ENCODE assay signal across 1 cellular context in genomic region chr9:113387560-113388230, GRCh38.
A peak's percentile ranks its signal among the peaks of the same experiment; 100 is the strongest.
TF ChIP-seq lines count a peak whose summit lies in the region.

No MANE protein-coding gene starts in this region.

TF ChIP-seq in HepG2, 621 proteins besides CTCF, POLR2A, EP300 and RAD21 (continued from another document and continues in another):
- TF ChIP-seq ZXDC (CRISPR knock-in tag; IDR thresholded peaks at IDR 0.05) = no peak
- 0 out of 2 replicates have a peak, but pooled peaks have one; percentile 55 for TF ChIP-seq POGZ (CRISPR knock-in tag; IDR thresholded peaks at IDR 0.05)
- no peak for TF ChIP-seq ATAD3A (CRISPR knock-in tag; IDR thresholded peaks at IDR 0.05)
- TF ChIP-seq SMAD3 (CRISPR knock-in tag; IDR thresholded peaks at IDR 0.05) = no peak
- peak; percentile 78 for TF ChIP-seq ZNF224 (CRISPR knock-in tag; IDR thresholded peaks at IDR 0.05)
- no peak for TF ChIP-seq BRF2 (CRISPR knock-in tag; IDR thresholded peaks at IDR 0.05)
- no peak for TF ChIP-seq MEF2D (CRISPR knock-in tag; IDR thresholded peaks at IDR 0.05)
- no peak for TF ChIP-seq BATF2 (CRISPR knock-in tag; IDR thresholded peaks at IDR 0.05)
- TF ChIP-seq ZNF879 (CRISPR knock-in tag; IDR thresholded peaks at IDR 0.05) = 0 out of 2 replicates have a peak, but pooled peaks have one; percentile 44
- no peak for TF ChIP-seq NFE2L1 (CRISPR knock-in tag; IDR thresholded peaks at IDR 0.05; ENCODE audit: borderline replicate concordance)
- no peak for TF ChIP-seq ZNF253 (CRISPR knock-in tag; IDR thresholded peaks at IDR 0.05; ENCODE audit: borderline replicate concordance)
- TF ChIP-seq RFX1 (IDR thresholded peaks at IDR 0.05) = no peak
- TF ChIP-seq, protein P1, sequence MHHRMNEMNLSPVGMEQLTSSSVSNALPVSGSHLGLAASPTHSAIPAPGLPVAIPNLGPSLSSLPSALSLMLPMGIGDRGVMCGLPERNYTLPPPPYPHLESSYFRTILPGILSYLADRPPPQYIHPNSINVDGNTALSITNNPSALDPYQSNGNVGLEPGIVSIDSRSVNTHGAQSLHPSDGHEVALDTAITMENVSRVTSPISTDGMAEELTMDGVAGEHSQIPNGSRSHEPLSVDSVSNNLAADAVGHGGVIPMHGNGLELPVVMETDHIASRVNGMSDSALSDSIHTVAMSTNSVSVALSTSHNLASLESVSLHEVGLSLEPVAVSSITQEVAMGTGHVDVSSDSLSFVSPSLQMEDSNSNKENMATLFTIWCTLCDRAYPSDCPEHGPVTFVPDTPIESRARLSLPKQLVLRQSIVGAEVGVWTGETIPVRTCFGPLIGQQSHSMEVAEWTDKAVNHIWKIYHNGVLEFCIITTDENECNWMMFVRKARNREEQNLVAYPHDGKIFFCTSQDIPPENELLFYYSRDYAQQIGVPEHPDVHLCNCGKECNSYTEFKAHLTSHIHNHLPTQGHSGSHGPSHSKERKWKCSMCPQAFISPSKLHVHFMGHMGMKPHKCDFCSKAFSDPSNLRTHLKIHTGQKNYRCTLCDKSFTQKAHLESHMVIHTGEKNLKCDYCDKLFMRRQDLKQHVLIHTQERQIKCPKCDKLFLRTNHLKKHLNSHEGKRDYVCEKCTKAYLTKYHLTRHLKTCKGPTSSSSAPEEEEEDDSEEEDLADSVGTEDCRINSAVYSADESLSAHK (CRISPR knock-in tag; IDR thresholded peaks at IDR 0.05; ENCODE audit: borderline replicate concordance) = no peak
- no peak for TF ChIP-seq DNMT1 (CRISPR knock-in tag; IDR thresholded peaks at IDR 0.05)
- TF ChIP-seq ZNF24 (IDR thresholded peaks at IDR 0.05) = no peak
- no peak for TF ChIP-seq CERS6 (CRISPR knock-in tag; IDR thresholded peaks at IDR 0.05)
- peak; percentile 74 for TF ChIP-seq BORCS8-MEF2B (CRISPR knock-in tag; IDR thresholded peaks at IDR 0.05)
- TF ChIP-seq ZNF136 (CRISPR knock-in tag; IDR thresholded peaks at IDR 0.05; ENCODE audit: low read depth) = no peak
- no peak for TF ChIP-seq ZBTB7B (CRISPR knock-in tag; IDR thresholded peaks at IDR 0.05)
- no peak for TF ChIP-seq MAZ (IDR thresholded peaks at IDR 0.05; ENCODE audit: borderline replicate concordance, low read depth, low read length)
- no peak; the same call in 1 of the 2 replicates for TF ChIP-seq MAZ (CRISPR knock-in tag; IDR thresholded peaks at IDR 0.05; ENCODE audit: low read depth)
- no peak for TF ChIP-seq ZNF382 (CRISPR knock-in tag; IDR thresholded peaks at IDR 0.05; ENCODE audit: borderline replicate concordance)
- TF ChIP-seq MAF1 (CRISPR knock-in tag; IDR thresholded peaks at IDR 0.05; ENCODE audit: borderline replicate concordance) = no peak
- TF ChIP-seq TFDP2 (CRISPR knock-in tag; IDR thresholded peaks at IDR 0.05) = peak; percentile 30; the same call in 1 of the 2 replicates
- peak; percentile 32; the same call in 1 of the 2 replicates for TF ChIP-seq ATF7-NPFF (CRISPR knock-in tag; IDR thresholded peaks at IDR 0.05; ENCODE audit: low read depth)
- TF ChIP-seq TFDP1 (CRISPR knock-in tag; IDR thresholded peaks at IDR 0.05; ENCODE audit: borderline replicate concordance) = peak; percentile 46; the same call in 1 of the 2 replicates
- TF ChIP-seq KLF13 (CRISPR knock-in tag; IDR thresholded peaks at IDR 0.05) = no peak
- no peak for TF ChIP-seq CENPX (CRISPR knock-in tag; IDR thresholded peaks at IDR 0.05)
- TF ChIP-seq ZNF276 (CRISPR knock-in tag; IDR thresholded peaks at IDR 0.05; ENCODE audit: low read depth) = no peak
- peak; percentile 60 for TF ChIP-seq MXD3 (CRISPR knock-in tag; IDR thresholded peaks at IDR 0.05)
- no peak for TF ChIP-seq ZNF781 (CRISPR knock-in tag; IDR thresholded peaks at IDR 0.05; ENCODE audit: borderline replicate concordance, not compliant biosample characterization)
- TF ChIP-seq ADNP (CRISPR knock-in tag; IDR thresholded peaks at IDR 0.05) = no peak
- TF ChIP-seq ZNF275 (CRISPR knock-in tag; IDR thresholded peaks at IDR 0.05; ENCODE audit: borderline replicate concordance) = no peak
- no peak for TF ChIP-seq GATAD1 (CRISPR knock-in tag; IDR thresholded peaks at IDR 0.05)
- 0 out of 2 replicates have a peak, but pooled peaks have one; percentile 20 for TF ChIP-seq ZKSCAN8 (CRISPR knock-in tag; IDR thresholded peaks at IDR 0.05; ENCODE audit: borderline replicate concordance)
- TF ChIP-seq ZMYM4 (CRISPR knock-in tag; IDR thresholded peaks at IDR 0.05) = peak; percentile 67
- TF ChIP-seq ZNF264 (CRISPR knock-in tag; IDR thresholded peaks at IDR 0.05) = no peak
- no peak; the same call in 1 of the 2 replicates for TF ChIP-seq ZBTB38 (CRISPR knock-in tag; IDR thresholded peaks at IDR 0.05)
- TF ChIP-seq RBAK (CRISPR knock-in tag; IDR thresholded peaks at IDR 0.05) = no peak
- TF ChIP-seq NPAS2 (CRISPR knock-in tag; IDR thresholded peaks at IDR 0.05; ENCODE audit: borderline replicate concordance) = no peak
- TF ChIP-seq, protein P2, sequence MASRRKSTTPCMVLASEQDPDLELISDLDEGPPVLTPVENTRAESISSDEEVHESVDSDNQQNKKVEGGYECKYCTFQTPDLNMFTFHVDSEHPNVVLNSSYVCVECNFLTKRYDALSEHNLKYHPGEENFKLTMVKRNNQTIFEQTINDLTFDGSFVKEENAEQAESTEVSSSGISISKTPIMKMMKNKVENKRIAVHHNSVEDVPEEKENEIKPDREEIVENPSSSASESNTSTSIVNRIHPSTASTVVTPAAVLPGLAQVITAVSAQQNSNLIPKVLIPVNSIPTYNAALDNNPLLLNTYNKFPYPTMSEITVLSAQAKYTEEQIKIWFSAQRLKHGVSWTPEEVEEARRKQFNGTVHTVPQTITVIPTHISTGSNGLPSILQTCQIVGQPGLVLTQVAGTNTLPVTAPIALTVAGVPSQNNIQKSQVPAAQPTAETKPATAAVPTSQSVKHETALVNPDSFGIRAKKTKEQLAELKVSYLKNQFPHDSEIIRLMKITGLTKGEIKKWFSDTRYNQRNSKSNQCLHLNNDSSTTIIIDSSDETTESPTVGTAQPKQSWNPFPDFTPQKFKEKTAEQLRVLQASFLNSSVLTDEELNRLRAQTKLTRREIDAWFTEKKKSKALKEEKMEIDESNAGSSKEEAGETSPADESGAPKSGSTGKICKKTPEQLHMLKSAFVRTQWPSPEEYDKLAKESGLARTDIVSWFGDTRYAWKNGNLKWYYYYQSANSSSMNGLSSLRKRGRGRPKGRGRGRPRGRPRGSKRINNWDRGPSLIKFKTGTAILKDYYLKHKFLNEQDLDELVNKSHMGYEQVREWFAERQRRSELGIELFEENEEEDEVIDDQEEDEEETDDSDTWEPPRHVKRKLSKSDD (CRISPR knock-in tag; IDR thresholded peaks at IDR 0.05; ENCODE audit: low read depth) = no peak
- TF ChIP-seq, protein P3, sequence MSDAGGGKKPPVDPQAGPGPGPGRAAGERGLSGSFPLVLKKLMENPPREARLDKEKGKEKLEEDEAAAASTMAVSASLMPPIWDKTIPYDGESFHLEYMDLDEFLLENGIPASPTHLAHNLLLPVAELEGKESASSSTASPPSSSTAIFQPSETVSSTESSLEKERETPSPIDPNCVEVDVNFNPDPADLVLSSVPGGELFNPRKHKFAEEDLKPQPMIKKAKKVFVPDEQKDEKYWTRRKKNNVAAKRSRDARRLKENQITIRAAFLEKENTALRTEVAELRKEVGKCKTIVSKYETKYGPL (CRISPR knock-in tag; IDR thresholded peaks at IDR 0.05) = no peak
- TF ChIP-seq, protein P4, sequence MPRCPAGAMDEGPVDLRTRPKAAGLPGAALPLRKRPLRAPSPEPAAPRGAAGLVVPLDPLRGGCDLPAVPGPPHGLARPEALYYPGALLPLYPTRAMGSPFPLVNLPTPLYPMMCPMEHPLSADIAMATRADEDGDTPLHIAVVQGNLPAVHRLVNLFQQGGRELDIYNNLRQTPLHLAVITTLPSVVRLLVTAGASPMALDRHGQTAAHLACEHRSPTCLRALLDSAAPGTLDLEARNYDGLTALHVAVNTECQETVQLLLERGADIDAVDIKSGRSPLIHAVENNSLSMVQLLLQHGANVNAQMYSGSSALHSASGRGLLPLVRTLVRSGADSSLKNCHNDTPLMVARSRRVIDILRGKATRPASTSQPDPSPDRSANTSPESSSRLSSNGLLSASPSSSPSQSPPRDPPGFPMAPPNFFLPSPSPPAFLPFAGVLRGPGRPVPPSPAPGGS (CRISPR knock-in tag; IDR thresholded peaks at IDR 0.05) = peak; percentile 60; the same call in 1 of the 2 replicates
- TF ChIP-seq FOXP1 (IDR thresholded peaks at IDR 0.05) = no peak
- no peak for TF ChIP-seq FOXP1 (CRISPR knock-in tag; IDR thresholded peaks at IDR 0.05)
- peak; percentile 26; the same call in 1 of the 2 replicates for TF ChIP-seq RCOR2 (CRISPR knock-in tag; IDR thresholded peaks at IDR 0.05)
- TF ChIP-seq ZFX (CRISPR knock-in tag; IDR thresholded peaks at IDR 0.05; ENCODE audit: low read depth) = peak; percentile 92
